ENCODE assay signal across 7 cellular contexts in the genomic region with DNA sequence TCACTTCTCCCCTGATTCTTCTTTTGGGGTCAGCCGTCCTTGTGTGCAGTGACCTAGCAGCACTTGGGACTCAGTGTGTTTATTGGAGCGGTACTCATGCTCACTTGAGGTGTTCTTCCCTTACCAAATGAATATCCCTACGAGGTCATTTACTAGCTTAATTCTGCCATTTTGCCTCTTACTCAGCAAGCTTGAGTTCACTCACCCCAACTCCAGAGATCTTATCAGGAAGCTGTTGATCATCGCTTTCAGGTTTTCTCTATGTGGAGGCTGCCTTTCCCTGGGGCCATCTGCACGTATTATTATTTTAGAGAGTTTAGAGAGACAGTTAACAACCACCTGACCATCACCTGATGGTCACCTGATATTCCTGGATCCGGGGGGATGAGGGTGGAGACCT.
"Had no signal": no experiment of that assay in that cellular context is flagged by ENCODE, and none has a peak within 500 bp of the region (broad histone marks: within the 10 kb centered on the region; RNA-seq: fewer than 3 reads in every experiment).

No MANE protein-coding gene starts in this region.

- H3K4me3 Mint-ChIP-seq: IgD-negative memory B cell had no signal

- ATAC-seq: HepG2 had no signal

- H3K27ac Mint-ChIP-seq: IgD-negative memory B cell had no signal

- DNase-seq: GM23248, GOT3, H7, HCEC 1CT, KBM-7 had no signal

- H3K4me3 ChIP-seq: GM23248 had no signal

- H3K27ac ChIP-seq: GM23248 had no signal

- H3K4me1 Mint-ChIP-seq: IgD-negative memory B cell had no signal

- H3K36me3 Mint-ChIP-seq: IgD-negative memory B cell had no signal

- H3K9ac ChIP-seq: GM23248 had no signal

- H3K27me3 Mint-ChIP-seq: IgD-negative memory B cell had no signal
